Comparison of ENCODE assay signal across 8 cellular contexts in genomic region chr15:74937602-74938371, GRCh38. TPM values are rescaled to one million over a fixed set of nuclear protein-coding genes. Genes with fewer than 3 reads are reported as not detected.
A peak's percentile ranks its signal among the peaks of the same experiment; 100 is the strongest.
DNase-seq lines count a peak whose midpoint lies in the region; ATAC-seq, FAIRE-seq and TF ChIP-seq lines count a peak whose summit lies in the region.

Gene COX5A, minus strand, starts transcription at chr15:74938073. Its CDS starts 59 bp downstream, at chr15:74938014.

- intact Hi-C loops in Right ventricle myocardium superior (cut with DNase I): no loop called here

- H3K4ac ChIP-seq in trophoblast cell (ENCODE audit: low read depth, low read length): peak within 1 kb of the TSS; percentile 85

- H3K9me3 ChIP-seq in trophoblast cell (ENCODE audit: insufficient read depth, low read depth, low read length): no peaks in the 10 kb centered on the region
- H3K9me3 ChIP-seq in tibial nerve: no peaks in the 10 kb centered on the region

- DNase-seq in GM12892 (ENCODE audit: insufficient read length): peak; percentile 76
- DNase-seq in NCI-H1417 (lab: John Stamatoyannopoulos, UW): peak; percentile 98 to 99 (median 98)
- DNase-seq in SW480 (ENCODE audit: low spot score): peak; percentile 94
- DNase-seq in activated naive CD8-positive, alpha-beta T cell treated with anti-CD3 and anti-CD28 coated beads, Interleukin-2, amount 50 U/mL, for 24 hours: peak; percentile 91
- DNase-seq in Right ventricle myocardium superior: peak; percentile 96
- peak; percentile 99 for DNase-seq in trophoblast cell
- peak; percentile 89 to 93 for DNase-seq in tibial nerve (ENCODE audit: low spot score in 2 of 2)

- peak; percentile 92 for ATAC-seq in HG02798 (IDR thresholded peaks at IDR 0.05; ENCODE audit: poor library complexity, unreplicated experiment)
- ATAC-seq in activated naive CD8-positive, alpha-beta T cell treated with anti-CD3 and anti-CD28 coated beads, Interleukin-2, amount 50 U/mL, for 24 hours: peak; percentile 95
- ATAC-seq in Right ventricle myocardium superior (ENCODE audit: poor library complexity): peak; percentile 98

- TF ChIP-seq CTCF in tibial nerve (IDR thresholded peaks at IDR 0.05): peak in 2 of 5 experiments; percentile 17 to 42

- peak within 1 kb of the TSS; percentile 85 for H3K4me2 ChIP-seq in trophoblast cell (ENCODE audit: low read length)

- H3K27ac ChIP-seq in trophoblast cell (ENCODE audit: low read depth, low read length) (peak within 1 kb of the TSS; percentile 95), tibial nerve (peak within 1 kb of the TSS; percentile 68 to 96 (median 90))

- peak within 1 kb of the TSS; percentile 96 for H4K8ac ChIP-seq in trophoblast cell (ENCODE audit: low read depth, low read length)

- H3K4me3 ChIP-seq in trophoblast cell (ENCODE audit: low read depth, low read length) (peak within 1 kb of the TSS; percentile 91), tibial nerve (peak within 1 kb of the TSS; percentile 58 to 99 (median 92))

- H3K36me3 Mint-ChIP-seq in activated naive CD8-positive, alpha-beta T cell treated with anti-CD3 and anti-CD28 coated beads, Interleukin-2, amount 50 U/mL, for 24 hours (ENCODE audit: low read depth): peaks cover 16% of the 10 kb centered on the region

- peak within 1 kb of the TSS; percentile 91 for H2BK120ac ChIP-seq in trophoblast cell (ENCODE audit: insufficient read depth, low read length, poor library complexity)

- H3K9ac ChIP-seq in trophoblast cell (ENCODE audit: low read length): peak within 1 kb of the TSS; percentile 96

- peak; percentile 97 for FAIRE-seq in GM12892 (lab: Jason Lieb, UNC)

- H3K14ac ChIP-seq in trophoblast cell (ENCODE audit: low read length): peak within 1 kb of the TSS; percentile 98

- TF ChIP-seq POLR2A in GM12892 (IDR thresholded peaks at IDR 0.05; ENCODE audit: low read depth, low read length): peak; percentile 90
- TF ChIP-seq POLR2A in tibial nerve (IDR thresholded peaks at IDR 0.05): peak; percentile 53 to 69

- TF ChIP-seq EP300 in tibial nerve (IDR thresholded peaks at IDR 0.05): peak in 1 of 2 donors; percentile 81

- peak within 1 kb of the TSS; percentile 47 for H2BK12ac ChIP-seq in trophoblast cell (ENCODE audit: low read length)

- peak within 1 kb of the TSS; percentile 98 for H2AFZ ChIP-seq in trophoblast cell (ENCODE audit: insufficient read depth, low read length, poor library complexity)

- no peaks in the 10 kb centered on the region for H3K27me3 Mint-ChIP-seq in activated naive CD8-positive, alpha-beta T cell treated with anti-CD3 and anti-CD28 coated beads, Interleukin-2, amount 50 U/mL, for 24 hours

- no peaks in the 10 kb centered on the region for H3K4me1 ChIP-seq in trophoblast cell (ENCODE audit: control insufficient read depth in 1 of 2, insufficient read depth in 2 of 2, low read length in 2 of 2)
- H3K4me1 ChIP-seq in tibial nerve: peaks cover 0 to 38% (median 9%) of the 10 kb centered on the region in 4 donors

- peaks cover 1 to 2% of the 10 kb centered on the region in 2 experiments for H3K36me3 ChIP-seq in trophoblast cell (ENCODE audit: control insufficient read depth in 1 of 2, insufficient read depth in 2 of 2, low read length in 2 of 2)
- no peaks in the 10 kb centered on the region for H3K36me3 ChIP-seq in tibial nerve

- H2BK5ac ChIP-seq in trophoblast cell (ENCODE audit: low read depth, low read length, poor library complexity): peak within 1 kb of the TSS; percentile 84

- peak within 1 kb of the TSS; percentile 96 for H4K91ac ChIP-seq in trophoblast cell (ENCODE audit: low read depth, low read length)

- peaks cover 12% of the 10 kb centered on the region for H3K79me2 ChIP-seq in trophoblast cell (ENCODE audit: control insufficient read depth, insufficient read depth, low read length, poor library complexity)

- peaks cover 36% of the 10 kb centered on the region for H3K4me1 Mint-ChIP-seq in activated naive CD8-positive, alpha-beta T cell treated with anti-CD3 and anti-CD28 coated beads, Interleukin-2, amount 50 U/mL, for 24 hours

- peak within 1 kb of the TSS; percentile 96 for H3K18ac ChIP-seq in trophoblast cell (ENCODE audit: low read length)

- WGBS in trophoblast cell (ENCODE audit: extremely low coverage, insufficient coverage, insufficient read length): no CpG with 5 or more reads among the region's 84 CpGs
- WGBS in tibial nerve, 2 donors: 0 to 2% methylated on average over 28 to 61 of the region's 84 CpGs

- peaks cover 11% of the 10 kb centered on the region for H3K79me1 ChIP-seq in trophoblast cell (ENCODE audit: low read length)

- H4K12ac ChIP-seq in trophoblast cell (ENCODE audit: low read depth, low read length): peak within 1 kb of the TSS; percentile 96

- peak within 1 kb of the TSS; percentile 91 for H3K27ac Mint-ChIP-seq in activated naive CD8-positive, alpha-beta T cell treated with anti-CD3 and anti-CD28 coated beads, Interleukin-2, amount 50 U/mL, for 24 hours

- no peaks in the 10 kb centered on the region for H3K9me3 Mint-ChIP-seq in activated naive CD8-positive, alpha-beta T cell treated with anti-CD3 and anti-CD28 coated beads, Interleukin-2, amount 50 U/mL, for 24 hours

- peak within 1 kb of the TSS; percentile 99 for H3K4me3 Mint-ChIP-seq in activated naive CD8-positive, alpha-beta T cell treated with anti-CD3 and anti-CD28 coated beads, Interleukin-2, amount 50 U/mL, for 24 hours

- H3K23ac ChIP-seq in trophoblast cell (ENCODE audit: low read length): no peak within 1 kb of the TSS

- no peaks in the 10 kb centered on the region for H3K27me3 ChIP-seq in trophoblast cell (ENCODE audit: insufficient read depth, low read length)
- H3K27me3 ChIP-seq in tibial nerve: no peaks in the 10 kb centered on the region

- H2AK5ac ChIP-seq in trophoblast cell (ENCODE audit: low read length): no peak within 1 kb of the TSS

RNA-seq across cellular contexts. Expression of gene COX5A, which starts in this region (rescaled TPM):
- polyA plus RNA-seq in GM12892 (2012; ENCODE audit: missing spikeins): 404 TPM
- total RNA-seq in Right ventricle myocardium superior (1,582 TPM), tibial nerve (10 to 100 TPM; 27.8 to 51.3 (median 32.1) TPM)
- 295 and 305 TPM in 2 replicates for polyA plus RNA-seq in trophoblast cell (2013)

Comparison
In these comparisons a context has a peak if more than half of its experiments do, and no peak if none do; other contexts are left out.
1. Peak in every context shown above with its lines: DNase-seq, ATAC-seq, H3K4me3 ChIP-seq and H3K27ac ChIP-seq.
2. RNA of gene COX5A (total RNA-seq): 1,582 TPM in Right ventricle myocardium superior (single experiment); 27.8 to 51.3 TPM in tibial nerve; every median in the first group is over 10 times any median in the second.